ENCODE assay signal across 20 cellular contexts in genomic region chr18:35501369-35501768, GRCh38.
"Had no signal": no experiment of that assay in that cellular context is flagged by ENCODE, and none has a peak within 500 bp of the region (broad histone marks: within the 10 kb centered on the region; RNA-seq: fewer than 3 reads in every experiment).

No MANE protein-coding gene starts in this region.

- H3K27ac ChIP-seq: adrenal gland, breast epithelium, stomach, thoracic aorta, upper lobe of right lung, VCaP had no signal

- ATAC-seq: left ventricle myocardium superior; mucosa of descending colon; naive thymus-derived CD8-positive, alpha-beta T cell; T-helper 17 cell had no signal

- H3K4me3 ChIP-seq: adrenal gland, breast epithelium, mucosa of descending colon, stomach, thoracic aorta, upper lobe of right lung had no signal

- H3K36me3 Mint-ChIP-seq: activated naive CD4-positive, alpha-beta T cell treated with anti-CD3 and anti-CD28 coated beads, Interleukin-2, amount 50 U/mL, for 24 hours; naive thymus-derived CD8-positive, alpha-beta T cell had no signal

- H3K27ac Mint-ChIP-seq: T-helper 17 cell had no signal

- DNase-seq: activated CD4-positive, alpha-beta T cell treated with anti-CD3 and anti-CD28 coated beads, Interleukin-2, amount 50 U/mL, for 1 hour; activated CD4-positive, CD25-positive, alpha-beta regulatory T cell treated with anti-CD3 and anti-CD28 coated beads, Interleukin-2, amount 50 U/mL, for 72 hours; activated gamma-delta T cell; adrenal gland; effector memory CD4-positive, alpha-beta T cell; foreskin melanocyte; left ventricle myocardium superior; mucosa of descending colon; naive thymus-derived CD8-positive, alpha-beta T cell; nucleus accumbens; retina; stimulated activated CD4-positive, alpha-beta T cell treated with anti-CD3 and anti-CD28 coated beads, Interleukin-2, amount 100 ng/mL, for 48 hours; stomach; T-helper 17 cell; upper lobe of right lung had no signal

- H3K27me3 ChIP-seq: adrenal gland, breast epithelium, stomach, upper lobe of right lung had no signal

- H3K9me3 ChIP-seq: adrenal gland, breast epithelium, mucosa of descending colon, stomach, thoracic aorta, upper lobe of right lung had no signal

- H3K4me3 Mint-ChIP-seq: activated naive CD4-positive, alpha-beta T cell treated with anti-CD3 and anti-CD28 coated beads, Interleukin-2, amount 50 U/mL, for 24 hours; T-helper 17 cell had no signal

- H3K9me3 Mint-ChIP-seq: activated naive CD4-positive, alpha-beta T cell treated with anti-CD3 and anti-CD28 coated beads, Interleukin-2, amount 50 U/mL, for 24 hours; naive thymus-derived CD8-positive, alpha-beta T cell had no signal

- H3K36me3 ChIP-seq: adrenal gland, breast epithelium, stomach, thoracic aorta, upper lobe of right lung had no signal

- FAIRE-seq: astrocyte had no signal
